ENCODE assay signal across 28 cellular contexts in genomic region chr15:29071193-29071906, GRCh38.
A peak's percentile ranks its signal among the peaks of the same experiment; 100 is the strongest.
DNase-seq lines count a peak whose midpoint lies in the region; ATAC-seq, FAIRE-seq and TF ChIP-seq lines count a peak whose summit lies in the region.
"Had no signal": no experiment of that assay in that cellular context is flagged by ENCODE, and none has a peak within 500 bp of the region (broad histone marks: within the 10 kb centered on the region; RNA-seq: fewer than 3 reads in every experiment).

No MANE protein-coding gene starts in this region.

- CTCF ChIA-PET in K562 (lab: Yijun Ruan, JAX; ENCODE audit: low intra/inter-chr PET ratio): no interaction called here

- peaks cover 7% of the 10 kb centered on the region in 2 experiments for H3K4me1 ChIP-seq in K562 (replicated peaks in 1 of 2; ENCODE audit: control insufficient read depth in 2 of 2, insufficient read depth in 2 of 2, low read length in 2 of 2)
- no peaks in the 10 kb centered on the region for H3K4me1 ChIP-seq in stomach
- H3K4me1 ChIP-seq in effector memory CD4-positive, alpha-beta T cell (ENCODE audit: control insufficient read depth, insufficient read depth, low read length, poor library complexity, severe bottlenecking): no peaks in the 10 kb centered on the region
- H3K4me1 ChIP-seq: esophagus muscularis mucosa, right lobe of liver, uterus had no signal

- H4K20me1 ChIP-seq in K562 (replicated peaks; ENCODE audit: control insufficient read depth, insufficient read depth, low read length): peaks cover 14% of the 10 kb centered on the region

- H2AFZ ChIP-seq in K562 (ENCODE audit: low read depth, low read length): no peak overlapping the region

- H3K27me3 ChIP-seq in K562 (ENCODE audit: control insufficient read depth in 2 of 2, insufficient read depth in 2 of 2, low read length in 2 of 2) (no peaks in the 10 kb centered on the region), stomach (peaks cover 0 to 12% (median 0%) of the 10 kb centered on the region in 3 donors)
- no peaks in the 10 kb centered on the region for H3K27me3 ChIP-seq in effector memory CD4-positive, alpha-beta T cell (replicated peaks; ENCODE audit: control insufficient read depth, insufficient read depth, low read length, poor library complexity, severe bottlenecking)
- H3K27me3 ChIP-seq: esophagus muscularis mucosa, ovary, right lobe of liver, uterus had no signal

- peaks cover 2% of the 10 kb centered on the region for H3K4me1 Mint-ChIP-seq in activated T-cell treated with anti-CD3 and anti-CD28 coated beads, Interleukin-2, amount 50 U/mL, for 4 hours (ENCODE audit: low read depth)
- H3K4me1 Mint-ChIP-seq: CD14-positive monocyte had no signal

- peak; percentile 70 for DNase-seq in NCI-H2171 treated with DMSO at 0.1 percent for 48 hours (lab: John Stamatoyannopoulos, UW)
- no peak for DNase-seq in K562 (ENCODE audit: extremely low read depth in 1 of 4, low spot score in 3 of 4)
- DNase-seq in medulla oblongata (ENCODE audit: extremely low spot score): peak; percentile 64
- peak; percentile 20 for DNase-seq in stomach
- no peak for DNase-seq in SW480 (ENCODE audit: low spot score)
- DNase-seq in activated T-cell treated with anti-CD3 and anti-CD28 coated beads, Interleukin-2, amount 50 U/mL, for 4 hours: no peak
- no peak for DNase-seq in effector memory CD4-positive, alpha-beta T cell
- DNase-seq: activated CD4-positive, alpha-beta T cell treated with anti-CD3 and anti-CD28 coated beads for 1 hour; activated naive CD4-positive, alpha-beta T cell treated with anti-CD3 and anti-CD28 coated beads for 36 hours; activated T-cell treated with anti-CD3 and anti-CD28 coated beads, Interleukin-2, amount 50 U/mL, for 72 hours; cerebellar nuclear complex; effector memory CD8-positive, alpha-beta T cell; IMR-90; NCI-H1105; NCI-H2107; NCI-H82; ovary; PC-3; right lobe of liver; SIG-M5; stimulated activated CD8-positive, alpha-beta memory T cell treated with anti-CD3 and anti-CD28 coated beads, Interleukin-4, amount 100 ng/mL, for 48 hours; T-cell; uterus had no signal

- no peak overlapping the region for H3K4me3 ChIP-seq in K562
- H3K4me3 ChIP-seq in stomach: no peak overlapping the region
- no peak overlapping the region for H3K4me3 ChIP-seq in effector memory CD4-positive, alpha-beta T cell (ENCODE audit: insufficient read depth, low read depth, low read length, poor library complexity, severe bottlenecking)
- H3K4me3 ChIP-seq: esophagus muscularis mucosa, lung, ovary, right lobe of liver, uterus had no signal

- no peak overlapping the region for H3K4me3 Mint-ChIP-seq in activated T-cell treated with anti-CD3 and anti-CD28 coated beads, Interleukin-2, amount 50 U/mL, for 4 hours
- H3K4me3 Mint-ChIP-seq: activated naive CD4-positive, alpha-beta T cell treated with anti-CD3 and anti-CD28 coated beads for 36 hours; activated T-cell treated with anti-CD3 and anti-CD28 coated beads, Interleukin-2, amount 50 U/mL, for 72 hours; CD14-positive monocyte; effector memory CD8-positive, alpha-beta T cell; T-cell had no signal

- H3K9me1 ChIP-seq in K562 (ENCODE audit: control insufficient read depth, insufficient read depth, low read length): no peaks in the 10 kb centered on the region

- no peaks in the 10 kb centered on the region for H3K9me3 Mint-ChIP-seq in activated T-cell treated with anti-CD3 and anti-CD28 coated beads, Interleukin-2, amount 50 U/mL, for 4 hours
- H3K9me3 Mint-ChIP-seq: activated naive CD4-positive, alpha-beta T cell treated with anti-CD3 and anti-CD28 coated beads for 36 hours had no signal

- no peak overlapping the region for H3K4me2 ChIP-seq in K562 (ENCODE audit: insufficient read depth, low read length)

- H3K36me3 ChIP-seq in K562 (ENCODE audit: control insufficient read depth, insufficient read depth, low read length): peaks cover 5% of the 10 kb centered on the region; the same call in 1 of the 3 replicates
- H3K36me3 ChIP-seq in stomach: no peaks in the 10 kb centered on the region
- no peaks in the 10 kb centered on the region for H3K36me3 ChIP-seq in effector memory CD4-positive, alpha-beta T cell (ENCODE audit: control insufficient read depth, insufficient read depth, low read length)
- H3K36me3 ChIP-seq: esophagus muscularis mucosa, ovary, right lobe of liver, uterus had no signal

- H3K9me3 ChIP-seq in K562 (replicated peaks; ENCODE audit: control insufficient read depth, insufficient read depth, low read depth, low read length): 0 out of 2 replicates have a peak, but pooled peaks cover 3% of the 10 kb centered on the region
- peaks cover 0 to 7% (median 3%) of the 10 kb centered on the region in 4 donors for H3K9me3 ChIP-seq in stomach
- no peaks in the 10 kb centered on the region for H3K9me3 ChIP-seq in effector memory CD4-positive, alpha-beta T cell (ENCODE audit: control insufficient read depth, low read length)
- H3K9me3 ChIP-seq: ovary, right lobe of liver, uterus had no signal

- intact Hi-C loops in K562 (cut with micrococcal nuclease): no loop called here
- intact Hi-C loops in stomach (cut with DNase I; ENCODE audit: low total_unique reads): no loop called here

- BruUV-seq in K562 (replicated peaks; lab: Mats Ljungman, UMichigan): no TSS peak

- TF ChIP-seq EP300 in K562 (IDR thresholded peaks at IDR 0.05; ENCODE audit: low read length) (no peak), stomach (IDR thresholded peaks at IDR 0.05) (no peak)

- POLR2A ChIA-PET in K562 (lab: Yijun Ruan, JAX): no interaction called here

- TF ChIP-seq POLR2A in K562 (conservative IDR thresholded peaks at IDR 0.05) (no peak), stomach (IDR thresholded peaks at IDR 0.05) (no peak)

- TF ChIP-seq CTCF in K562 (IDR thresholded peaks at IDR 0.05 in 2 of 3, conservative IDR thresholded peaks at IDR 0.05 in 1 of 3; ENCODE audit: insufficient read depth in 2 of 3, low read depth in 1 of 3, low read length in 3 of 3): no peak
- TF ChIP-seq CTCF in stomach (IDR thresholded peaks at IDR 0.05): no peak

- no peaks in the 10 kb centered on the region for H3K27me3 Mint-ChIP-seq in activated T-cell treated with anti-CD3 and anti-CD28 coated beads, Interleukin-2, amount 50 U/mL, for 4 hours (ENCODE audit: low read depth)
- H3K27me3 Mint-ChIP-seq: effector memory CD8-positive, alpha-beta T cell; T-cell had no signal

- peaks cover 6% of the 10 kb centered on the region; the same call in 2 of the 3 replicates for H3K79me2 ChIP-seq in K562 (ENCODE audit: control insufficient read depth, insufficient read depth, low read length)

- in situ Hi-C loops in K562 (cut with MboI): no loop called here

- peaks cover 24% of the 10 kb centered on the region for H3K36me3 Mint-ChIP-seq in activated T-cell treated with anti-CD3 and anti-CD28 coated beads, Interleukin-2, amount 50 U/mL, for 4 hours (ENCODE audit: insufficient read depth)
- H3K36me3 Mint-ChIP-seq: CD14-positive monocyte had no signal

- no peak overlapping the region for H3K27ac ChIP-seq in K562 (ENCODE audit: extremely low read depth, low read depth, low read length)
- H3K27ac ChIP-seq in stomach: no peak overlapping the region
- H3K27ac ChIP-seq in effector memory CD4-positive, alpha-beta T cell (ENCODE audit: insufficient read depth, low read length, poor library complexity, severe bottlenecking): no peak overlapping the region
- H3K27ac ChIP-seq: esophagus muscularis mucosa, ovary, right lobe of liver, uterus had no signal

- WGBS in K562 (ENCODE audit: insufficient coverage, low coverage, missing lambda C conversion rate): 67% methylated on average over 11 of the region's 12 CpGs
- WGBS in stomach, 5 donors: 77 to 89% (median 81%) methylated on average over 11 to 12 of the region's 12 CpGs

- no peak for TF ChIP-seq RAD21 in K562 (CRISPR knock-in tag; conservative IDR thresholded peaks at IDR 0.05 in 1 of 2, IDR thresholded peaks at IDR 0.05 in 1 of 2)

- FAIRE-seq in K562 (lab: Jason Lieb, UNC): no peak
- FAIRE-seq: frontal cortex, H54 had no signal

- no peak overlapping the region for H3K9ac ChIP-seq in K562 (ENCODE audit: insufficient read depth in 1 of 2, low read depth in 2 of 2, low read length in 2 of 2)

- ATAC-seq in K562: no peak
- ATAC-seq in activated T-cell treated with anti-CD3 and anti-CD28 coated beads, Interleukin-2, amount 50 U/mL, for 4 hours: no peak
- ATAC-seq: activated T-cell treated with anti-CD3 and anti-CD28 coated beads, Interleukin-2, amount 50 U/mL, for 72 hours; effector memory CD8-positive, alpha-beta T cell; PC-3; T-cell had no signal

TF ChIP-seq in K562, 482 proteins besides CTCF, POLR2A, EP300 and RAD21 (continues in another document):
- TF ChIP-seq ZNF217 (CRISPR knock-in tag; IDR thresholded peaks at IDR 0.05): no peak
- TF ChIP-seq POLR3A (IDR thresholded peaks at IDR 0.05; ENCODE audit: borderline replicate concordance, extremely low read depth, insufficient read depth, insufficient read length): no peak
- no peak for TF ChIP-seq SRF (CRISPR knock-in tag; IDR thresholded peaks at IDR 0.05)

Comparison
In these comparisons a context has a peak if more than half of its experiments do, and no peak if none do; other contexts are left out.
1. DNase-seq: peak in NCI-H2171 treated with DMSO at 0.1 percent for 48 hours (single experiment), medulla oblongata (single experiment) and stomach (single experiment); none in K562 (0 of 4), SW480 (single experiment), activated T-cell treated with anti-CD3 and anti-CD28 coated beads, Interleukin-2, amount 50 U/mL, for 4 hours (single experiment) and effector memory CD4-positive, alpha-beta T cell (0 of 3).